In genomic region chr1:93963585-93963984, GRCh38 we compare ENCODE assay signal across 21 cellular contexts. TPM values are rescaled to one million over a fixed set of nuclear protein-coding genes. Genes with fewer than 3 reads are reported as not detected.
A peak's percentile ranks its signal among the peaks of the same experiment; 100 is the strongest.
DNase-seq lines count a peak whose midpoint lies in the region; ATAC-seq, FAIRE-seq and TF ChIP-seq lines count a peak whose summit lies in the region.
"Had no signal": no experiment of that assay in that cellular context is flagged by ENCODE, and none has a peak within 500 bp of the region (broad histone marks: within the 10 kb centered on the region; RNA-seq: fewer than 3 reads in every experiment).

No MANE protein-coding gene starts in this region.

- 92 to 93% methylated on average over 9 of the region's 9 CpGs for WGBS in GM23248 (ENCODE audit: low coverage in 1 of 2, low lambda C conversion rate in 2 of 2, missing lambda C conversion rate in 2 of 2), 2 experiments

- DNase-seq in GM23248 (peak; percentile 24), bronchial epithelial cell (ENCODE audit: low read depth) (peak; percentile 37), kidney epithelial cell (ENCODE audit: low read depth) (peak; percentile 49), osteoblast (ENCODE audit: insufficient read length, low spot score, missing footprints) (no peak), NCI-H1436 (lab: John Stamatoyannopoulos, UW) (no peak), immature natural killer cell (no peak), SKM-1 treated with dmso at 0.1 percent for 144 hours (lab: John Stamatoyannopoulos, UW; ENCODE audit: unreplicated experiment) (no peak)
- DNase-seq: activated CD4-positive, alpha-beta T cell treated with anti-CD3 and anti-CD28 coated beads for 48 hours; cortex of kidney; foreskin melanocyte; GF-D8; left ventricle myocardium inferior; NCI-H187 treated with DMSO at 0.1 percent for 48 hours; NCI-H2227 treated with DMSO at 0.1 percent for 48 hours; right cardiac atrium; SIG-M5; stimulated activated CD4-positive, alpha-beta T cell treated with anti-CD3 and anti-CD28 coated beads, Interleukin-15, amount 100 ng/mL, for 24 hours had no signal

- no peaks in the 10 kb centered on the region for H3K27me3 Mint-ChIP-seq in immature natural killer cell (ENCODE audit: low read depth in 3 of 3)

- in situ Hi-C loops in GM23248 (cut with MboI): no loop called here

- ATAC-seq in HG02973 (IDR thresholded peaks at IDR 0.05; ENCODE audit: unreplicated experiment): no peak
- ATAC-seq: right cardiac atrium had no signal

- H3F3A ChIP-seq in GM23248 (ENCODE audit: insufficient read depth): peaks cover 10% of the 10 kb centered on the region; the same call in 1 of the 2 replicates

- no peak overlapping the region for H3K27ac Mint-ChIP-seq in immature natural killer cell
- H3K27ac Mint-ChIP-seq: CD14-positive monocyte had no signal

- H3K27me3 ChIP-seq in GM23248 (replicated peaks; ENCODE audit: insufficient read depth) (no peaks in the 10 kb centered on the region), bronchial epithelial cell (ENCODE audit: control insufficient read depth, insufficient read depth, low read length) (no peaks in the 10 kb centered on the region), kidney epithelial cell (ENCODE audit: control insufficient read depth, insufficient read depth, low read length) (no peaks in the 10 kb centered on the region), osteoblast (ENCODE audit: insufficient read depth, low read length) (no peaks in the 10 kb centered on the region)

- no peaks in the 10 kb centered on the region for H3K9me2 ChIP-seq in GM23248 (ENCODE audit: insufficient read depth)

- H3K4me2 ChIP-seq in GM23248 (ENCODE audit: unreplicated experiment): no peak overlapping the region
- H3K4me2 ChIP-seq in osteoblast (ENCODE audit: insufficient read depth, low read length): peak overlapping the region; percentile 46

- H4K20me1 ChIP-seq in GM23248 (ENCODE audit: insufficient read depth): no peaks in the 10 kb centered on the region
- no peaks in the 10 kb centered on the region for H4K20me1 ChIP-seq in osteoblast (ENCODE audit: insufficient read depth, low read length)

- no peaks in the 10 kb centered on the region for H3K36me3 ChIP-seq in GM23248 (ENCODE audit: low read depth)
- no peaks in the 10 kb centered on the region for H3K36me3 ChIP-seq in bronchial epithelial cell (ENCODE audit: control insufficient read depth, insufficient read depth, low read length)
- H3K36me3 ChIP-seq in kidney epithelial cell (ENCODE audit: control insufficient read depth, insufficient read depth, low read length): no peaks in the 10 kb centered on the region
- H3K36me3 ChIP-seq in osteoblast (ENCODE audit: insufficient read depth, low read length): no peaks in the 10 kb centered on the region
- H3K36me3 ChIP-seq: left ventricle myocardium inferior, thoracic aorta had no signal

- H3K4me3 Mint-ChIP-seq in immature natural killer cell: no peak overlapping the region
- H3K4me3 Mint-ChIP-seq: brain, CD14-positive monocyte had no signal

- H2AFZ ChIP-seq in GM23248 (no peak overlapping the region), osteoblast (ENCODE audit: low read length) (peak overlapping the region; percentile 33)

- no peaks in the 10 kb centered on the region for H3K4me1 Mint-ChIP-seq in immature natural killer cell

- no peak for TF ChIP-seq CTCF in bronchial epithelial cell (IDR thresholded peaks at IDR 0.05; ENCODE audit: insufficient read depth, low read length, severe bottlenecking)
- no peak for TF ChIP-seq CTCF in kidney epithelial cell (IDR thresholded peaks at IDR 0.05; ENCODE audit: insufficient read depth, low read length, poor library complexity, severe bottlenecking)
- TF ChIP-seq CTCF in osteoblast (IDR thresholded peaks at IDR 0.05; ENCODE audit: extremely low read depth, low read depth, low read length): no peak

- H3K27ac ChIP-seq in GM23248 (no peak overlapping the region), osteoblast (ENCODE audit: low read depth, low read length) (peak overlapping the region; percentile 63)
- H3K27ac ChIP-seq: left ventricle myocardium inferior had no signal

- H3K9me3 ChIP-seq in GM23248 (ENCODE audit: low read depth): no peaks in the 10 kb centered on the region
- H3K9me3 ChIP-seq in osteoblast (ENCODE audit: low read depth, low read length): no peaks in the 10 kb centered on the region
- H3K9me3 ChIP-seq: left ventricle myocardium inferior, thoracic aorta had no signal

- peaks cover 21% of the 10 kb centered on the region for H3K4me1 ChIP-seq in GM23248 (ENCODE audit: insufficient read depth)
- H3K4me1 ChIP-seq in osteoblast (ENCODE audit: insufficient read depth, low read length): peaks cover 40% of the 10 kb centered on the region

- peaks cover 0 to 3% (median 0%) of the 10 kb centered on the region in 6 donors for H3K9me3 Mint-ChIP-seq in immature natural killer cell

- peaks cover 0 to 11% (median 6%) of the 10 kb centered on the region in 3 donors for H3K36me3 Mint-ChIP-seq in immature natural killer cell
- H3K36me3 Mint-ChIP-seq: brain, CD14-positive monocyte had no signal

- H3K4me3 ChIP-seq in GM23248 (no peak overlapping the region), bronchial epithelial cell (ENCODE audit: low read depth, low read length) (no peak overlapping the region), kidney epithelial cell (ENCODE audit: low read depth, low read length) (no peak overlapping the region), osteoblast (ENCODE audit: insufficient read depth, low read length) (no peak overlapping the region)
- H3K4me3 ChIP-seq: left ventricle myocardium inferior, thoracic aorta had no signal

- no peaks in the 10 kb centered on the region for H3K79me2 ChIP-seq in GM23248 (ENCODE audit: insufficient read depth)
- no peaks in the 10 kb centered on the region for H3K79me2 ChIP-seq in osteoblast (ENCODE audit: insufficient read depth, low read length)

- no peak for FAIRE-seq in bronchial epithelial cell (lab: Jason Lieb, UNC)

- H3K9ac ChIP-seq in GM23248: no peak overlapping the region

RNA-seq across cellular contexts. Expression of gene GCLM, which starts 54.4 kb away (rescaled TPM):
- total RNA-seq in GM23248 (2014; rRNA removed; shearing (Covaris generic)): 30.6 and 32.7 TPM in 2 replicates
- 66.5 and 69.0 TPM in 2 replicates for polyA plus RNA-seq in GM23248 (2016; fragmentation: Nextera tagmentation; extraction: Ambion mirVana)
- total RNA-seq in bronchial epithelial cell: 7.4 and 9.7 TPM in 2 replicates
- total RNA-seq in kidney epithelial cell: 9.6 and 11.2 TPM in 2 replicates
- total RNA-seq in osteoblast: 23.0 and 27.5 TPM in 2 replicates
- polyA plus RNA-seq in immature natural killer cell: 10 to 100 TPM; 14.7 to 30.6 (median 20.9) TPM

Comparison
In these comparisons a context has a peak if more than half of its experiments do, and no peak if none do; other contexts are left out.
1. DNase-seq: peak in GM23248 (single experiment), bronchial epithelial cell (single experiment) and kidney epithelial cell (single experiment); none in osteoblast (single experiment), NCI-H1436 (single experiment), immature natural killer cell (0 of 3) and SKM-1 treated with dmso at 0.1 percent for 144 hours (single experiment).